ENCODE assay signal across 28 cellular contexts in genomic region chr13:48526269-48526668, GRCh38.
"Had no signal": no experiment of that assay in that cellular context is flagged by ENCODE, and none has a peak within 500 bp of the region (broad histone marks: within the 10 kb centered on the region; RNA-seq: fewer than 3 reads in every experiment).

No MANE protein-coding gene starts in this region.

- H3K36me3 Mint-ChIP-seq: activated naive CD4-positive, alpha-beta T cell treated with anti-CD3 and anti-CD28 coated beads, Interleukin-2, amount 50 U/mL, for 72 hours had no signal

- H3K4me3 Mint-ChIP-seq: activated CD4-positive, alpha-beta T cell treated with anti-CD3 and anti-CD28 coated beads for 36 hours; activated T-cell treated with anti-CD3 and anti-CD28 coated beads, Interleukin-2, amount 50 U/mL, for 72 hours; neural crest cell; T-helper 2 cell treated with Interferon-gamma antibody and Interleukin-4, amounts not matched to agents 5 μg/mL and 100 μg/mL, for 36 hours had no signal

- H3K27me3 Mint-ChIP-seq: activated CD4-positive, alpha-beta T cell treated with anti-CD3 and anti-CD28 coated beads for 36 hours had no signal

- FAIRE-seq: bronchial epithelial cell, pancreas, urothelium cell line had no signal

- H3K4me1 ChIP-seq: colonic mucosa, prostate gland, testis had no signal

- H3K9me3 Mint-ChIP-seq: activated naive CD4-positive, alpha-beta T cell treated with anti-CD3 and anti-CD28 coated beads, Interleukin-2, amount 50 U/mL, for 72 hours; activated T-cell treated with anti-CD3 and anti-CD28 coated beads, Interleukin-2, amount 50 U/mL, for 72 hours; neural crest cell; T-helper 2 cell treated with Interferon-gamma antibody and Interleukin-4, amounts not matched to agents 5 μg/mL and 100 μg/mL, for 36 hours had no signal

- ATAC-seq: activated CD4-positive, alpha-beta T cell treated with anti-CD3 and anti-CD28 coated beads for 36 hours; activated naive CD4-positive, alpha-beta T cell treated with anti-CD3 and anti-CD28 coated beads, Interleukin-2, amount 50 U/mL, for 72 hours; activated T-cell treated with anti-CD3 and anti-CD28 coated beads, Interleukin-2, amount 50 U/mL, for 72 hours; gastrocnemius medialis; left ventricle myocardium superior; pancreas had no signal

- H3K27me3 ChIP-seq: colonic mucosa, gastrocnemius medialis, pancreas, sigmoid colon, testis, transverse colon had no signal

- DNase-seq: activated CD4-positive, alpha-beta T cell treated with anti-CD3 and anti-CD28 coated beads for 36 hours; activated CD4-positive, alpha-beta T cell treated with anti-CD3 and anti-CD28 coated beads, Interleukin-2, amount 50 U/mL, for 48 hours; activated CD4-positive, CD25-positive, alpha-beta regulatory T cell; activated naive CD4-positive, alpha-beta T cell; activated T-cell treated with anti-CD3 and anti-CD28 coated beads for 4 hours; activated T-cell treated with anti-CD3 and anti-CD28 coated beads, Interleukin-2, amount 50 U/mL, for 72 hours; cerebellar nuclear complex; colonic mucosa; effector CD8-positive, alpha-beta T cell; gastrocnemius medialis; glutamatergic neuron; islet precursor cell; left ventricle myocardium superior; nucleus accumbens; pancreas; retina; sigmoid colon; small intestine; stimulated activated CD4-positive, alpha-beta T cell treated with anti-CD3 and anti-CD28 coated beads, Interleukin-1b, Interleukin-23, amount 100 ng/mL, for 48 hours; stimulated activated naive CD4-positive, alpha-beta T cell; testis; transverse colon had no signal

- H3K4me3 ChIP-seq: colonic mucosa, gastrocnemius medialis, pancreas, prostate gland, sigmoid colon, testis, transverse colon had no signal

- H3K36me3 ChIP-seq: colonic mucosa, gastrocnemius medialis, pancreas, prostate gland, transverse colon had no signal

- H3K27ac Mint-ChIP-seq: activated CD4-positive, alpha-beta T cell treated with anti-CD3 and anti-CD28 coated beads for 36 hours; activated naive CD4-positive, alpha-beta T cell treated with anti-CD3 and anti-CD28 coated beads, Interleukin-2, amount 50 U/mL, for 72 hours; activated T-cell treated with anti-CD3 and anti-CD28 coated beads, Interleukin-2, amount 50 U/mL, for 72 hours; T-helper 2 cell treated with Interferon-gamma antibody and Interleukin-4, amounts not matched to agents 5 μg/mL and 100 μg/mL, for 36 hours had no signal

- H3K9me3 ChIP-seq: colonic mucosa, gastrocnemius medialis, pancreas, prostate gland, sigmoid colon, testis, transverse colon had no signal
